Comparison of ENCODE assay signal across 8 cellular contexts in the genomic region with DNA sequence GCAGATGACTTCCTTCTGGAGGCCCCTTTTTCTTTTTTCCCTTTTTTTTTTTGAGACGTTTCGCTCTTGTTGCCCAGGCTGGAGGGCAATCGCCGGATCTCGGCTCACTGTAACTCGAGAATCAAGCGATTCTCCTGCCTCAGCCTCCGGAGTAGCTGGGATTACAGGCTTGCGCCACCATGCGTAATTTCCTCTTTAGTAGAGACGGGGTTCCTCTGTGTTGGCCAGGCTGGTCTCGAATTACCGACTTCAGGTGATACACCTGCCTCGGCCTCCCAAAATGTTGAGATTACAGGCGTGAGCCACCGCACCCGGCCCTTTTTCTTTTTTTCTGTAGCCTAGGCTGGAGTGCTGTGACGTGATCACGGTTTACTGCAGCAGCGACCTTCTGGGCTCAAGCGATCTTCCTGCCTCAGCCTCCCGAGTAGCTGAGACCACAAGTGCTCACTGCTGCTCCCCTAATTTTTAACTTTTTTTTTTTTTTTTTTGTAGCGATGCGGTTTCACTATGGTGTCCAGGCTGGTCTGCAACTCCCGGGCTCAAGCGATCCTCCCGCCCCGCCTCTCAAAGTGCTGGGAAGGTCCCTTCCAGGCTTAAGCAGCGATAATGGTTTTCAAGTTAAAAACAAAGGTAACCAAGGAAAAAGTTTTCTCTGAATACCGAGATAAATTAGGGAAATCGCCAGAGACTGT. TPM values are rescaled to one million over a fixed set of nuclear protein-coding genes. Genes with fewer than 3 reads are reported as not detected.
DNase-seq lines count a peak whose midpoint lies in the region; ATAC-seq and TF ChIP-seq lines count a peak whose summit lies in the region.

No MANE protein-coding gene starts in this region.

- intact Hi-C loops in natural killer cell (cut with micrococcal nuclease), result no loop called here

- peak; percentile 16 for ATAC-seq in HG02938 (IDR thresholded peaks at IDR 0.05; ENCODE audit: unreplicated experiment)
- peak in 2 of 3 donors; percentile 1 to 6 for ATAC-seq in natural killer cell

- no peaks in the 10 kb centered on the region for H3K27me3 Mint-ChIP-seq in natural killer cell (ENCODE audit: low read depth in 2 of 2)

- no peaks in the 10 kb centered on the region for H3K9me3 Mint-ChIP-seq in natural killer cell

- TF ChIP-seq CTCF in natural killer cell (IDR thresholded peaks at IDR 0.05), result no peak

- DNase-seq in SKM-1 treated with dmso at 0.1 percent for 144 hours (lab: John Stamatoyannopoulos, UW; ENCODE audit: unreplicated experiment) (peak; percentile 25), SKM-1 (lab: John Stamatoyannopoulos, UW; ENCODE audit: unreplicated experiment) (no peak), NCI-H526 treated with DMSO at 0.1 percent for 48 hours (lab: John Stamatoyannopoulos, UW) (peak; percentile 13), fibroblast of peridontal ligament (ENCODE audit: extremely low read depth) (peak; percentile 70), natural killer cell (peak; percentile 28), ureter (ENCODE audit: low spot score) (peak; percentile 46)
- DNase-seq in activated T-cell treated with anti-CD3 and anti-CD28 coated beads, Interleukin-2, amount 50 U/mL, for 48 hours, result peak; percentile 53 to 60

- peak overlapping the region; percentile 96 for H3K4me3 Mint-ChIP-seq in natural killer cell

- H3K36me3 Mint-ChIP-seq in natural killer cell, result no peaks in the 10 kb centered on the region

- H3K4me1 Mint-ChIP-seq in natural killer cell, result peaks cover 23 to 32% of the 10 kb centered on the region in 2 donors

- peak overlapping the region; percentile 95 to 98 for H3K27ac Mint-ChIP-seq in natural killer cell

RNA-seq across cellular contexts. Expression of a gene that starts 1.0 kb away (rescaled TPM):
- 100 to 1,000 TPM; 363 to 391 (median 378) TPM for total RNA-seq in natural killer cell
- total RNA-seq in ureter, result 176 TPM

RNA-seq across cellular contexts. Expression of a gene that starts 10.4 kb away (rescaled TPM):
- total RNA-seq in natural killer cell, result 10 to 100 TPM; 14.0 to 19.1 (median 18.2) TPM
- 5.7 TPM for total RNA-seq in ureter

RNA-seq across cellular contexts. Expression of a gene that starts 48.6 kb away (rescaled TPM):
- total RNA-seq in natural killer cell (10 to 100 TPM; 59.7 to 66.9 (median 59.8) TPM), ureter (28.5 TPM)
